Comparison of ENCODE assay signal across 2 cellular contexts in the genomic region with DNA sequence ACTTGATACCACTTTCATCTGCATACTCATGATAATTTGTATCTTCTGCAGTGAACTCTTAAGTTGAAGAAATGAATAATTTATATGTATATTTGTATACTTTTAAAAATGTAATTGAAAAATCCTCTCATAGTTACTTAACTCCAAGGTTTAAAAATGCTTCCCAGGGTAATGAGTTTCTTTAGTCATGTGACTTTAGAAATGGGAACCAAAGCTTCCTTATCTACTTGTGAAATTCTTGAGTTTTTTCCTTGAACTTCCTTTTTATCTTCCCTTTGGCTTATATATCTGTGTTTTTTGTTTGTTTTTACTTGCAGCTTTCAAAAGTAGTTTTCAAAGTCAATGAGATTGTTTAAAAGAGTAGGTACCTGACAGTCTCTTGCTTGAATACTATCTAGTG.
TF ChIP-seq lines count a peak whose summit lies in the region.

No MANE protein-coding gene starts in this region.

TF ChIP-seq in A549, 52 proteins besides CTCF, POLR2A, EP300 and RAD21:
- TF ChIP-seq BHLHE40 (IDR thresholded peaks at IDR 0.05; ENCODE audit: low read depth, low read length) (no peak), POLR2AphosphoS2 (conservative IDR thresholded peaks at IDR 0.05; ENCODE audit: low read length) (no peak), PHF8 (IDR thresholded peaks at IDR 0.05; ENCODE audit: borderline replicate concordance, low read depth) (no peak), HOXA7 (CRISPR knock-in tag; IDR thresholded peaks at IDR 0.05) (no peak), NFE2L2 (conservative IDR thresholded peaks at IDR 0.05; ENCODE audit: low read length) (no peak), MAX (IDR thresholded peaks at IDR 0.05) (no peak), TFCP2L1 (CRISPR knock-in tag; IDR thresholded peaks at IDR 0.05) (no peak), MYC (IDR thresholded peaks at IDR 0.05; ENCODE audit: borderline replicate concordance, low read length) (no peak), KDM1A (IDR thresholded peaks at IDR 0.05; ENCODE audit: low read depth) (no peak), HOXB5 (CRISPR knock-in tag; IDR thresholded peaks at IDR 0.05) (no peak), ZC3H11A (IDR thresholded peaks at IDR 0.05) (no peak), ZNF302 (CRISPR knock-in tag; IDR thresholded peaks at IDR 0.05) (no peak), HEYL (CRISPR knock-in tag; IDR thresholded peaks at IDR 0.05) (no peak), MAFK (IDR thresholded peaks at IDR 0.05; ENCODE audit: partially characterized antibody) (no peak), RNF2 (IDR thresholded peaks at IDR 0.05; ENCODE audit: borderline replicate concordance, low read depth) (no peak), RCOR1 (IDR thresholded peaks at IDR 0.05; ENCODE audit: low read depth, low read length) (no peak), ESRRA (IDR thresholded peaks at IDR 0.05; ENCODE audit: borderline replicate concordance, low read length) (no peak), GATA3 (IDR thresholded peaks at IDR 0.05; ENCODE audit: borderline replicate concordance) (no peak)
- TF ChIP-seq, protein P1, sequence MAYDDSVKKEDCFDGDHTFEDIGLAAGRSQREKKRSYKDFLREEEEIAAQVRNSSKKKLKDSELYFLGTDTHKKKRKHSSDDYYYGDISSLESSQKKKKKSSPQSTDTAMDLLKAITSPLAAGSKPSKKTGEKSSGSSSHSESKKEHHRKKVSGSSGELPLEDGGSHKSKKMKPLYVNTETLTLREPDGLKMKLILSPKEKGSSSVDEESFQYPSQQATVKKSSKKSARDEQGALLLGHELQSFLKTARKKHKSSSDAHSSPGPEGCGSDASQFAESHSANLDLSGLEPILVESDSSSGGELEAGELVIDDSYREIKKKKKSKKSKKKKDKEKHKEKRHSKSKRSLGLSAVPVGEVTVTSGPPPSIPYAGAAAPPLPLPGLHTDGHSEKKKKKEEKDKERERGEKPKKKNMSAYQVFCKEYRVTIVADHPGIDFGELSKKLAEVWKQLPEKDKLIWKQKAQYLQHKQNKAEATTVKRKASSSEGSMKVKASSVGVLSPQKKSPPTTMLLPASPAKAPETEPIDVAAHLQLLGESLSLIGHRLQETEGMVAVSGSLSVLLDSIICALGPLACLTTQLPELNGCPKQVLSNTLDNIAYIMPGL (CRISPR knock-in tag; IDR thresholded peaks at IDR 0.05; ENCODE audit: borderline replicate concordance) = no peak

TF ChIP-seq in GM12878, 131 proteins besides CTCF, POLR2A, EP300 and RAD21:
- TF ChIP-seq SREBF1 (IDR thresholded peaks at IDR 0.05; ENCODE audit: low read length) (no peak), CEBPB (IDR thresholded peaks at IDR 0.05; ENCODE audit: borderline replicate concordance in 1 of 2, low read depth in 2 of 2, low read length in 2 of 2) (no peak), CBX3 (IDR thresholded peaks at IDR 0.05; ENCODE audit: borderline replicate concordance, low read depth) (no peak), SUPT20H (IDR thresholded peaks at IDR 0.05; ENCODE audit: borderline replicate concordance, control insufficient read depth, low read depth, low read length) (no peak), RAD51 (IDR thresholded peaks at IDR 0.05) (peak; percentile 79), PAX8 (IDR thresholded peaks at IDR 0.05) (peak; percentile 83; the same call in 1 of the 2 replicates), SMC3 (IDR thresholded peaks at IDR 0.05; ENCODE audit: borderline replicate concordance, low read length) (no peak), IKZF2 (IDR thresholded peaks at IDR 0.05) (no peak), GABPA (IDR thresholded peaks at IDR 0.05; ENCODE audit: low read depth) (no peak), ESRRA (IDR thresholded peaks at IDR 0.05; ENCODE audit: low read length) (no peak), IRF4 (IDR thresholded peaks at IDR 0.05; ENCODE audit: low read depth, low read length) (no peak), ETV6 (conservative IDR thresholded peaks at IDR 0.05 in 1 of 2, IDR thresholded peaks at IDR 0.05 in 1 of 2; ENCODE audit: borderline replicate concordance in 1 of 2, low read depth in 1 of 2) (no peak), ATF3 (IDR thresholded peaks at IDR 0.05; ENCODE audit: borderline replicate concordance, extremely low read depth, low read depth, low read length) (no peak), IKZF1 (conservative IDR thresholded peaks at IDR 0.05) (no peak), DPF2 (IDR thresholded peaks at IDR 0.05) (no peak), ZBED1 (IDR thresholded peaks at IDR 0.05; ENCODE audit: borderline replicate concordance) (no peak), RELA (IDR thresholded peaks at IDR 0.05; ENCODE audit: borderline replicate concordance, partially characterized antibody) (no peak), IRF3 (IDR thresholded peaks at IDR 0.05) (no peak), EZH2 (IDR thresholded peaks at IDR 0.05; ENCODE audit: borderline replicate concordance, control insufficient read depth, low read depth, low read length) (no peak), REST (IDR thresholded peaks at IDR 0.05; ENCODE audit: low read depth, low read length) (no peak), GATAD2B (conservative IDR thresholded peaks at IDR 0.05; ENCODE audit: low read depth) (no peak)
- TF ChIP-seq, protein P2, sequence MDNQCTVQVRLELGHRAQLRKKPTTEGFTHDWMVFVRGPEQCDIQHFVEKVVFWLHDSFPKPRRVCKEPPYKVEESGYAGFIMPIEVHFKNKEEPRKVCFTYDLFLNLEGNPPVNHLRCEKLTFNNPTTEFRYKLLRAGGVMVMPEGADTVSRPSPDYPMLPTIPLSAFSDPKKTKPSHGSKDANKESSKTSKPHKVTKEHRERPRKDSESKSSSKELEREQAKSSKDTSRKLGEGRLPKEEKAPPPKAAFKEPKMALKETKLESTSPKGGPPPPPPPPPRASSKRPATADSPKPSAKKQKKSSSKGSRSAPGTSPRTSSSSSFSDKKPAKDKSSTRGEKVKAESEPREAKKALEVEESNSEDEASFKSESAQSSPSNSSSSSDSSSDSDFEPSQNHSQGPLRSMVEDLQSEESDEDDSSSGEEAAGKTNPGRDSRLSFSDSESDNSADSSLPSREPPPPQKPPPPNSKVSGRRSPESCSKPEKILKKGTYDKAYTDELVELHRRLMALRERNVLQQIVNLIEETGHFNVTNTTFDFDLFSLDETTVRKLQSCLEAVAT (IDR thresholded peaks at IDR 0.05) = 0 out of 2 replicates have a peak, but pooled peaks have one; percentile 6
- TF ChIP-seq, protein P3, sequence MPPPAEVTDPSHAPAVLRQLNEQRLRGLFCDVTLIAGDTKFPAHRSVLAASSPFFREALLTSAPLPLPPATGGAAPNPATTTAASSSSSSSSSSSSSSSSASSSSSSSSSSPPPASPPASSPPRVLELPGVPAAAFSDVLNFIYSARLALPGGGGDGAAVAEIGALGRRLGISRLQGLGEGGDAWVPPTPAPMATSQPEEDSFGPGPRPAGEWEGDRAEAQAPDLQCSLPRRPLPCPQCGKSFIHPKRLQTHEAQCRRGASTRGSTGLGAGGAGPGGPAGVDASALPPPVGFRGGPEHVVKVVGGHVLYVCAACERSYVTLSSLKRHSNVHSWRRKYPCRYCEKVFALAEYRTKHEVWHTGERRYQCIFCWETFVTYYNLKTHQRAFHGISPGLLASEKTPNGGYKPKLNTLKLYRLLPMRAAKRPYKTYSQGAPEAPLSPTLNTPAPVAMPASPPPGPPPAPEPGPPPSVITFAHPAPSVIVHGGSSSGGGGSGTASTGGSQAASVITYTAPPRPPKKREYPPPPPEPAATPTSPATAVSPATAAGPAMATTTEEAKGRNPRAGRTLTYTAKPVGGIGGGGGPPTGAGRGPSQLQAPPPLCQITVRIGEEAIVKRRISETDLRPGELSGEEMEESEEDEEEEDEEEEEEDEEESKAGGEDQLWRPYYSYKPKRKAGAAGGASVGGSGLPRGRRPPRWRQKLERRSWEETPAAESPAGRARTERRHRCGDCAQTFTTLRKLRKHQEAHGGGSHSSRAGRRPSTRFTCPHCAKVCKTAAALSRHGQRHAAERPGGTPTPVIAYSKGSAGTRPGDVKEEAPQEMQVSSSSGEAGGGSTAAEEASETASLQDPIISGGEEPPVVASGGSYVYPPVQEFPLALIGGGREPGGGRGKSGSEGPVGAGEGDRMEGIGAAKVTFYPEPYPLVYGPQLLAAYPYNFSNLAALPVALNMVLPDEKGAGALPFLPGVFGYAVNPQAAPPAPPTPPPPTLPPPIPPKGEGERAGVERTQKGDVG (CRISPR knock-in tag; IDR thresholded peaks at IDR 0.05) = no peak
